Comparison of ENCODE assay signal across 15 cellular contexts in genomic region chr13:75802161-75802560, GRCh38.
DNase-seq lines count a peak whose midpoint lies in the region; ATAC-seq and TF ChIP-seq lines count a peak whose summit lies in the region.
"Had no signal": no experiment of that assay in that cellular context is flagged by ENCODE, and none has a peak within 500 bp of the region (broad histone marks: within the 10 kb centered on the region; RNA-seq: fewer than 3 reads in every experiment).

No MANE protein-coding gene starts in this region.

- H3K9me3 Mint-ChIP-seq in CD8-positive, alpha-beta T cell, result no peaks in the 10 kb centered on the region
- H3K9me3 Mint-ChIP-seq in HFFc6 (peaks cover 18% of the 10 kb centered on the region), chondrocyte (ENCODE audit: low read depth) (no peaks in the 10 kb centered on the region)
- H3K9me3 Mint-ChIP-seq in stimulated activated memory B cell treated with anti-CD40 and anti-IgM and Interleukin-4, amounts not matched to agents 10 μg/mL and 1 μg/mL and 100 μg/mL, for 72 hours, result no peaks in the 10 kb centered on the region

- intact Hi-C loops in CD8-positive, alpha-beta T cell (cut with DNase I, micrococcal nuclease), result loop anchor here (2.0 to 5.0 kb wide), 2 partner anchors 41 to 105 kb away; no protein-coding TSS in a partner anchor

- no peaks in the 10 kb centered on the region for H4K20me1 ChIP-seq in neural cell (ENCODE audit: insufficient read depth)

- H3K9ac ChIP-seq in neural cell (ENCODE audit: low read length), result no peak overlapping the region
- H3K9ac ChIP-seq: KMS-11 had no signal

- no peaks in the 10 kb centered on the region for H3K9me3 ChIP-seq in CD8-positive, alpha-beta T cell (ENCODE audit: low read length)
- no peaks in the 10 kb centered on the region for H3K9me3 ChIP-seq in neural cell (ENCODE audit: low read length)

- peaks cover 10% of the 10 kb centered on the region for H3K36me3 ChIP-seq in CD8-positive, alpha-beta T cell (ENCODE audit: insufficient read depth, low read length)
- H3K36me3 ChIP-seq in neural cell (ENCODE audit: insufficient read depth, low read length), result no peaks in the 10 kb centered on the region

- peaks cover 51% of the 10 kb centered on the region for H3K36me3 Mint-ChIP-seq in CD8-positive, alpha-beta T cell
- H3K36me3 Mint-ChIP-seq in HFFc6 (ENCODE audit: low read depth) (peaks cover 86% of the 10 kb centered on the region), chondrocyte (ENCODE audit: low read depth) (peaks cover 29% of the 10 kb centered on the region)
- peaks cover 16% of the 10 kb centered on the region for H3K36me3 Mint-ChIP-seq in stimulated activated memory B cell treated with anti-CD40 and anti-IgM and Interleukin-4, amounts not matched to agents 10 μg/mL and 1 μg/mL and 100 μg/mL, for 72 hours

- ATAC-seq in CD8-positive, alpha-beta T cell, result no peak
- ATAC-seq in HG02678 (IDR thresholded peaks at IDR 0.05; ENCODE audit: unreplicated experiment), result no peak
- no peak for ATAC-seq in stimulated activated memory B cell treated with anti-CD40 and anti-IgM and Interleukin-4, amounts not matched to agents 10 μg/mL and 1 μg/mL and 100 μg/mL, for 72 hours
- ATAC-seq: left lobe of liver had no signal

- peaks cover 18% of the 10 kb centered on the region for H3K4me1 ChIP-seq in CD8-positive, alpha-beta T cell (ENCODE audit: insufficient read depth, low read length)

- no peak overlapping the region for H3K4me2 ChIP-seq in neural cell (ENCODE audit: low read length)
- H3K4me2 ChIP-seq: KMS-11 had no signal

- CTCF ChIA-PET in CD8-positive, alpha-beta T cell (lab: Charles Lee), result interaction anchor here (2.0 kb wide), 1 partner anchor 106 kb away, joined by 14 read pairs; no protein-coding TSS in a partner anchor

- no peak for TF ChIP-seq RAD21 in neural cell (conservative IDR thresholded peaks at IDR 0.05)

- no peaks in the 10 kb centered on the region for H3K27me3 ChIP-seq in CD8-positive, alpha-beta T cell (ENCODE audit: insufficient read depth, low read length)
- H3K27me3 ChIP-seq in neural cell (ENCODE audit: insufficient read depth, low read depth, low read length), result no peaks in the 10 kb centered on the region

- H3K4me1 Mint-ChIP-seq in CD8-positive, alpha-beta T cell (ENCODE audit: low read depth), result peaks cover 34% of the 10 kb centered on the region
- H3K4me1 Mint-ChIP-seq in HFFc6 (ENCODE audit: low read depth) (peaks cover 95% of the 10 kb centered on the region), chondrocyte (ENCODE audit: low read depth) (peaks cover 61% of the 10 kb centered on the region)
- H3K4me1 Mint-ChIP-seq in stimulated activated memory B cell treated with anti-CD40 and anti-IgM and Interleukin-4, amounts not matched to agents 10 μg/mL and 1 μg/mL and 100 μg/mL, for 72 hours, result peaks cover 5% of the 10 kb centered on the region

- no peak overlapping the region for H3K4me3 ChIP-seq in CD8-positive, alpha-beta T cell (ENCODE audit: low read depth, low read length)
- H3K4me3 ChIP-seq in neural cell (ENCODE audit: low read length), result no peak overlapping the region

- no peaks in the 10 kb centered on the region for H3K9me2 ChIP-seq in neural cell (ENCODE audit: insufficient read depth, low read length)

- H3F3A ChIP-seq in neural cell (ENCODE audit: insufficient read depth, low read length, poor library complexity, severe bottlenecking), result no peaks in the 10 kb centered on the region

- no peak for TF ChIP-seq EP300 in neural cell (conservative IDR thresholded peaks at IDR 0.05; ENCODE audit: poor library complexity, severe bottlenecking)

- H2AFZ ChIP-seq in neural cell (ENCODE audit: low read depth, low read length), result no peak overlapping the region

- TF ChIP-seq CTCF in CD8-positive, alpha-beta T cell (IDR thresholded peaks at IDR 0.05), result no peak
- TF ChIP-seq CTCF in HFFc6 (IDR thresholded peaks at IDR 0.05) (no peak), chondrocyte (IDR thresholded peaks at IDR 0.05) (no peak), neural cell (IDR thresholded peaks at IDR 0.05; ENCODE audit: poor library complexity, severe bottlenecking) (no peak)

- no peaks in the 10 kb centered on the region for H3K79me2 ChIP-seq in neural cell (replicated peaks; ENCODE audit: insufficient read depth, low read length)

- POLR2A ChIA-PET in CD8-positive, alpha-beta T cell (lab: Charles Lee), result interaction anchor here (1.7 kb wide), 1 partner anchor 41 kb away, joined by 21 read pairs; no protein-coding TSS in a partner anchor

- peak overlapping the region; percentile 87 for H3K27ac Mint-ChIP-seq in CD8-positive, alpha-beta T cell
- H3K27ac Mint-ChIP-seq in HFFc6 (peak overlapping the region; percentile 68; the same call in 1 of the 2 replicates), chondrocyte (ENCODE audit: unreplicated experiment) (peak overlapping the region; percentile 86)
- H3K27ac Mint-ChIP-seq in stimulated activated memory B cell treated with anti-CD40 and anti-IgM and Interleukin-4, amounts not matched to agents 10 μg/mL and 1 μg/mL and 100 μg/mL, for 72 hours, result no peak overlapping the region

- no peak overlapping the region for H3K27ac ChIP-seq in CD8-positive, alpha-beta T cell (ENCODE audit: low read depth, low read length)
- peak overlapping the region; percentile 18 for H3K27ac ChIP-seq in neural cell (ENCODE audit: low read length)
- H3K27ac ChIP-seq: HL-60, KMS-11 had no signal

- H3K27me3 Mint-ChIP-seq in CD8-positive, alpha-beta T cell (ENCODE audit: low read depth), result no peaks in the 10 kb centered on the region
- H3K27me3 Mint-ChIP-seq in HFFc6 (ENCODE audit: insufficient read depth) (peaks cover 53% of the 10 kb centered on the region), chondrocyte (ENCODE audit: low read depth) (no peaks in the 10 kb centered on the region)
- H3K27me3 Mint-ChIP-seq in stimulated activated memory B cell treated with anti-CD40 and anti-IgM and Interleukin-4, amounts not matched to agents 10 μg/mL and 1 μg/mL and 100 μg/mL, for 72 hours, result no peaks in the 10 kb centered on the region

- H3K4me3 Mint-ChIP-seq in CD8-positive, alpha-beta T cell, result peak overlapping the region; percentile 13
- H3K4me3 Mint-ChIP-seq in HFFc6 (peak overlapping the region; percentile 44; the same call in 1 of the 2 replicates), chondrocyte (ENCODE audit: unreplicated experiment) (no peak overlapping the region)
- no peak overlapping the region for H3K4me3 Mint-ChIP-seq in stimulated activated memory B cell treated with anti-CD40 and anti-IgM and Interleukin-4, amounts not matched to agents 10 μg/mL and 1 μg/mL and 100 μg/mL, for 72 hours

- DNase-seq in CD8-positive, alpha-beta T cell, result no peak
- no peak for DNase-seq in HFFc6
- DNase-seq in chondrocyte (ENCODE audit: low spot score), result no peak
- no peak for DNase-seq in CD1c-positive myeloid dendritic cell (ENCODE audit: extremely low spot score)
- DNase-seq: anterior cingulate cortex, NCI-H1105, NCI-H2171, NCI-H82, RPMI8226 had no signal

TF ChIP-seq in neural cell, 6 proteins besides CTCF, POLR2A, EP300 and RAD21:
- no peak for TF ChIP-seq SMC3 (conservative IDR thresholded peaks at IDR 0.05; ENCODE audit: poor library complexity)
- TF ChIP-seq REST (IDR thresholded peaks at IDR 0.05; ENCODE audit: borderline replicate concordance), result no peak
- no peak for TF ChIP-seq MXI1 (conservative IDR thresholded peaks at IDR 0.05; ENCODE audit: poor library complexity, severe bottlenecking)
- no peak for TF ChIP-seq POLR2AphosphoS5 (IDR thresholded peaks at IDR 0.05)
- TF ChIP-seq TAF1 (IDR thresholded peaks at IDR 0.05; ENCODE audit: low read depth), result no peak
- TF ChIP-seq EZH2 (IDR thresholded peaks at IDR 0.05; ENCODE audit: borderline replicate concordance, insufficient read depth, low read length, poor library complexity, severe bottlenecking), result no peak

Comparison
In these comparisons a context has a peak if more than half of its experiments do, and no peak if none do; other contexts are left out.
1. H3K4me3 Mint-ChIP-seq: peak in CD8-positive, alpha-beta T cell (single experiment) and HFFc6 (single experiment); none in chondrocyte (single experiment) and stimulated activated memory B cell treated with anti-CD40 and anti-IgM and Interleukin-4, amounts not matched to agents 10 μg/mL and 1 μg/mL and 100 μg/mL, for 72 hours (single experiment).